Comparison of ENCODE assay signal across 9 cellular contexts in the genomic region with DNA sequence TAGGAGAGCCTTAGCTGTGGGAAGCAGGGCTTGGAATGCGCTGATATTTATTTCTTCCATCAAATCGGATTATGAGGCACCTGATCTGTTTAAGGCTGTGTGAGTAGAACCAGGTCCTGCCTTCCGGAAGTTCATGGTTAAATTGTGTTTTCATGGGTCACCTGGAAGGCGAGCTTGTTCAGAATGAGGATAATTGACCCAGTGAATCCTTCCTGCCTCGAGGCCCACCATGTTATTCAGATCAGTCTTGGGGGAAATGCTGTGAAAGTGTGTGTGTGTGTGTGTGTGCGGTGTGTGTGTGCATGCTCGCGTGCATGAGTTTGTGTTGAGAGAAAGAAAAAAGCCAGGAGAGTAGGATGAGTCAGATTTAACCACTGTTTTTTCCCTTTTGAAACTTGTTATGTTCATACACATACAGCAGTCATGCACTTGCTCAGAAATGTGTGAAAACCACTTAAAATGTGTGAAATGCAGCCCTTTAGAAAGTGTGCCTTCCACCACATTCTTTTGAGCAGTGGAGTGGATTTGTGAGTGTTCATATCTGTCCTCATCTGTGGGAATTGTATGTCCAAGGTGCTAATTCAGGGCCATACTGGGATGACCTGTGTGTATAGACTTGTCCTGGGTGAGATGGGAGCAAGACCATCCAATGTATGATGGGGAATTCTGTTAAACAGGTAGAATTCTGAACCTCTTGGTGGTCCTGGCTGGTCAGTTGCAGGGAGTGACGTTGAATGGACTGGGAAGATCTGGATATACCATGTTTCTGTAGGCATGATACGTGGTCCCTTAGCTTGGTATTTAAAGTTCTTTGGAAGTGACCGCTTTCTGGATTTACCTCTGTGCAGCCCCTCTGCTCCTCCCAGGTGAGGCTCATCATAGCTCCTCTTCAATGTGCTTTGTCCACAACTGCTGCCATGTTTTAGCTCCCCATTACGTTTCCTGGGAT. TPM values are rescaled to one million over a fixed set of nuclear protein-coding genes. Genes with fewer than 3 reads are reported as not detected.
A peak's percentile ranks its signal among the peaks of the same experiment; 100 is the strongest.
DNase-seq lines count a peak whose midpoint lies in the region; ATAC-seq, FAIRE-seq and TF ChIP-seq lines count a peak whose summit lies in the region.
"Had no signal": no experiment of that assay in that cellular context is flagged by ENCODE, and none has a peak within 500 bp of the region (broad histone marks: within the 10 kb centered on the region; RNA-seq: fewer than 3 reads in every experiment).

No MANE protein-coding gene starts in this region.

- FAIRE-seq in pancreas (lab: Jason Lieb, UNC): no peak
- FAIRE-seq in D721Med (lab: Jason Lieb, UNC): no peak
- FAIRE-seq: islet of Langerhans had no signal

- no peaks in the 10 kb centered on the region for H3K36me3 ChIP-seq in pancreas

- H3K36me3 Mint-ChIP-seq in activated CD4-positive, alpha-beta T cell treated with anti-CD3 and anti-CD28 coated beads, Interleukin-2, amount 10 ng/mL, durations not matched to agents 24 days and 14 days (ENCODE audit: low read depth): peaks cover 44% of the 10 kb centered on the region

- peak; percentile 89 for DNase-seq in activated CD4-positive, alpha-beta T cell treated with anti-CD3 and anti-CD28 coated beads, Interleukin-2, amount 10 ng/mL, durations not matched to agents 24 days and 14 days
- DNase-seq in inferior parietal cortex (ENCODE audit: extremely low spot score) (peak; percentile 53), Ammon's horn (ENCODE audit: low spot score) (no peak), pancreas (no peak), SIG-M5 (lab: John Stamatoyannopoulos, UW) (no peak), D721Med (ENCODE audit: insufficient read length, low spot score) (no peak)

- H3K27me3 Mint-ChIP-seq in activated CD4-positive, alpha-beta T cell treated with anti-CD3 and anti-CD28 coated beads, Interleukin-2, amount 10 ng/mL, durations not matched to agents 24 days and 14 days: no peaks in the 10 kb centered on the region

- TF ChIP-seq POLR2A in GM18505 (IDR thresholded peaks at IDR 0.05; ENCODE audit: borderline replicate concordance, extremely low read depth, insufficient read depth, insufficient read length): no peak

- H3K27ac Mint-ChIP-seq in activated CD4-positive, alpha-beta T cell treated with anti-CD3 and anti-CD28 coated beads, Interleukin-2, amount 10 ng/mL, durations not matched to agents 24 days and 14 days: no peak overlapping the region

- intact Hi-C loops in activated CD4-positive, alpha-beta T cell treated with anti-CD3 and anti-CD28 coated beads, Interleukin-2, amount 10 ng/mL, durations not matched to agents 24 days and 14 days (cut with micrococcal nuclease): loop anchor here (1.0 to 2.0 kb wide), 10 partner anchors 11 to 205 kb away; no protein-coding TSS in a partner anchor
- intact Hi-C loops in pancreas (cut with DNase I): no loop called here

- no peaks in the 10 kb centered on the region for H3K9me3 Mint-ChIP-seq in activated CD4-positive, alpha-beta T cell treated with anti-CD3 and anti-CD28 coated beads, Interleukin-2, amount 10 ng/mL, durations not matched to agents 24 days and 14 days

- H3K4me1 Mint-ChIP-seq in activated CD4-positive, alpha-beta T cell treated with anti-CD3 and anti-CD28 coated beads, Interleukin-2, amount 10 ng/mL, durations not matched to agents 24 days and 14 days: peaks cover 62% of the 10 kb centered on the region

- no peaks in the 10 kb centered on the region for H3K27me3 ChIP-seq in pancreas

- no peak overlapping the region for H3K4me3 Mint-ChIP-seq in activated CD4-positive, alpha-beta T cell treated with anti-CD3 and anti-CD28 coated beads, Interleukin-2, amount 10 ng/mL, durations not matched to agents 24 days and 14 days

- peaks cover 32 to 36% (median 36%) of the 10 kb centered on the region in 3 donors for H3K4me1 ChIP-seq in pancreas

- ATAC-seq in GM18505 (IDR thresholded peaks at IDR 0.05; ENCODE audit: unreplicated experiment) (peak; percentile 40), HG03064 (IDR thresholded peaks at IDR 0.05; ENCODE audit: low read depth, unreplicated experiment) (peak; percentile 40), pancreas (no peak)

- no peak overlapping the region for H3K4me3 ChIP-seq in pancreas

- peak overlapping the region in 1 of 4 donors; percentile 12 for H3K27ac ChIP-seq in pancreas

- TF ChIP-seq CTCF in pancreas (IDR thresholded peaks at IDR 0.05): no peak
- no peak for TF ChIP-seq CTCF in D721Med (IDR thresholded peaks at IDR 0.05; ENCODE audit: insufficient read depth, missing control alignments)

- 70 to 76% methylated on average over 12 of the region's 12 CpGs for WGBS in pancreas, 2 donors

- no peaks in the 10 kb centered on the region for H3K9me3 ChIP-seq in pancreas

RNA-seq across cellular contexts. Expression of a gene that starts 36.9 kb away (rescaled TPM):
- total RNA-seq in activated CD4-positive, alpha-beta T cell treated with anti-CD3 and anti-CD28 coated beads, Interleukin-2, amount 10 ng/mL, durations not matched to agents 24 days and 14 days: 59.9 and 61.6 TPM in 2 replicates
- 10 to 100 TPM; 15.6 to 42.5 (median 23.8) TPM for total RNA-seq in pancreas
- polyA plus RNA-seq in pancreas: 10 to 100 TPM in 1 of 2 donors, 1 to 10 TPM in 1; 7.9 to 13.5 TPM

Comparison
In these comparisons a context has a peak if more than half of its experiments do, and no peak if none do; other contexts are left out.
1. ATAC-seq: peak in GM18505 (single experiment) and HG03064 (single experiment); none in pancreas (0 of 4).
2. DNase-seq: peak in activated CD4-positive, alpha-beta T cell treated with anti-CD3 and anti-CD28 coated beads, Interleukin-2, amount 10 ng/mL, durations not matched to agents 24 days and 14 days (single experiment) and inferior parietal cortex (single experiment); none in Ammon's horn (single experiment), pancreas (0 of 6), SIG-M5 (single experiment) and D721Med (single experiment).